1 cellular context compared by ENCODE assay signal in the genomic region with DNA sequence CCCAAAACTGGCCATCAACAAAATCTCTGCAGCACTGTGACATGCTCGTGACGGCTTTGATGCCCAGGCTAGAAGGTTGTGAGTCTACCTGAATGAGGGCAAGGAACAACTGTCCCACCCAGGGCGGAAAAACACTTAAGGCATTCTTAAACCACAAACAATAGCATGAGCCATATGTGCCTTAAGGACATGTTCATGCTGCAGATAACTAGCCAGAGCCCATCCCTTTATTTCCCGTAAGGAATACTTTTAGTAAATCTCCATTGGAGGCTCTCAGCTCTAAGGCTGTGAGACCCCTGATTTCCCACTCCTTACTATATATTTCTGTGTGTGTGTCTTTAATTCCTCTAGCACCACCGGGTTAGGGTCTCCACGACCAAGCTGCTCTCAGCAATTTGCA.
TF ChIP-seq lines count a peak whose summit lies in the region.

No MANE protein-coding gene starts in this region.

TF ChIP-seq in WTC11, 78 proteins besides CTCF, POLR2A, EP300 and RAD21:
- TF ChIP-seq, protein P1, sequence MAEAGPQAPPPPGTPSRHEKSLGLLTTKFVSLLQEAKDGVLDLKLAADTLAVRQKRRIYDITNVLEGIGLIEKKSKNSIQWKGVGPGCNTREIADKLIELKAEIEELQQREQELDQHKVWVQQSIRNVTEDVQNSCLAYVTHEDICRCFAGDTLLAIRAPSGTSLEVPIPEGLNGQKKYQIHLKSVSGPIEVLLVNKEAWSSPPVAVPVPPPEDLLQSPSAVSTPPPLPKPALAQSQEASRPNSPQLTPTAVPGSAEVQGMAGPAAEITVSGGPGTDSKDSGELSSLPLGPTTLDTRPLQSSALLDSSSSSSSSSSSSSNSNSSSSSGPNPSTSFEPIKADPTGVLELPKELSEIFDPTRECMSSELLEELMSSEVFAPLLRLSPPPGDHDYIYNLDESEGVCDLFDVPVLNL (CRISPR knock-in tag; IDR thresholded peaks at IDR 0.05; ENCODE audit: borderline replicate concordance, low read depth), result no peak
- no peak for TF ChIP-seq SMAD3 (CRISPR knock-in tag; IDR thresholded peaks at IDR 0.05; ENCODE audit: borderline replicate concordance)
- TF ChIP-seq, protein P2, sequence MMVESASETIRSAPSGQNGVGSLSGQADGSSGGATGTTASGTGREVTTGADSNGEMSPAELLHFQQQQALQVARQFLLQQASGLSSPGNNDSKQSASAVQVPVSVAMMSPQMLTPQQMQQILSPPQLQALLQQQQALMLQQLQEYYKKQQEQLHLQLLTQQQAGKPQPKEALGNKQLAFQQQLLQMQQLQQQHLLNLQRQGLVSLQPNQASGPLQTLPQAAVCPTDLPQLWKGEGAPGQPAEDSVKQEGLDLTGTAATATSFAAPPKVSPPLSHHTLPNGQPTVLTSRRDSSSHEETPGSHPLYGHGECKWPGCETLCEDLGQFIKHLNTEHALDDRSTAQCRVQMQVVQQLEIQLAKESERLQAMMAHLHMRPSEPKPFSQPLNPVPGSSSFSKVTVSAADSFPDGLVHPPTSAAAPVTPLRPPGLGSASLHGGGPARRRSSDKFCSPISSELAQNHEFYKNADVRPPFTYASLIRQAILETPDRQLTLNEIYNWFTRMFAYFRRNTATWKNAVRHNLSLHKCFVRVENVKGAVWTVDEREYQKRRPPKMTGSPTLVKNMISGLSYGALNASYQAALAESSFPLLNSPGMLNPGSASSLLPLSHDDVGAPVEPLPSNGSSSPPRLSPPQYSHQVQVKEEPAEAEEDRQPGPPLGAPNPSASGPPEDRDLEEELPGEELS (CRISPR knock-in tag; IDR thresholded peaks at IDR 0.05), result no peak
- no peak for TF ChIP-seq GTF2I (CRISPR knock-in tag; conservative IDR thresholded peaks at IDR 0.05)
- no peak for TF ChIP-seq ZNF671 (CRISPR knock-in tag; IDR thresholded peaks at IDR 0.05)
- TF ChIP-seq, protein P3, sequence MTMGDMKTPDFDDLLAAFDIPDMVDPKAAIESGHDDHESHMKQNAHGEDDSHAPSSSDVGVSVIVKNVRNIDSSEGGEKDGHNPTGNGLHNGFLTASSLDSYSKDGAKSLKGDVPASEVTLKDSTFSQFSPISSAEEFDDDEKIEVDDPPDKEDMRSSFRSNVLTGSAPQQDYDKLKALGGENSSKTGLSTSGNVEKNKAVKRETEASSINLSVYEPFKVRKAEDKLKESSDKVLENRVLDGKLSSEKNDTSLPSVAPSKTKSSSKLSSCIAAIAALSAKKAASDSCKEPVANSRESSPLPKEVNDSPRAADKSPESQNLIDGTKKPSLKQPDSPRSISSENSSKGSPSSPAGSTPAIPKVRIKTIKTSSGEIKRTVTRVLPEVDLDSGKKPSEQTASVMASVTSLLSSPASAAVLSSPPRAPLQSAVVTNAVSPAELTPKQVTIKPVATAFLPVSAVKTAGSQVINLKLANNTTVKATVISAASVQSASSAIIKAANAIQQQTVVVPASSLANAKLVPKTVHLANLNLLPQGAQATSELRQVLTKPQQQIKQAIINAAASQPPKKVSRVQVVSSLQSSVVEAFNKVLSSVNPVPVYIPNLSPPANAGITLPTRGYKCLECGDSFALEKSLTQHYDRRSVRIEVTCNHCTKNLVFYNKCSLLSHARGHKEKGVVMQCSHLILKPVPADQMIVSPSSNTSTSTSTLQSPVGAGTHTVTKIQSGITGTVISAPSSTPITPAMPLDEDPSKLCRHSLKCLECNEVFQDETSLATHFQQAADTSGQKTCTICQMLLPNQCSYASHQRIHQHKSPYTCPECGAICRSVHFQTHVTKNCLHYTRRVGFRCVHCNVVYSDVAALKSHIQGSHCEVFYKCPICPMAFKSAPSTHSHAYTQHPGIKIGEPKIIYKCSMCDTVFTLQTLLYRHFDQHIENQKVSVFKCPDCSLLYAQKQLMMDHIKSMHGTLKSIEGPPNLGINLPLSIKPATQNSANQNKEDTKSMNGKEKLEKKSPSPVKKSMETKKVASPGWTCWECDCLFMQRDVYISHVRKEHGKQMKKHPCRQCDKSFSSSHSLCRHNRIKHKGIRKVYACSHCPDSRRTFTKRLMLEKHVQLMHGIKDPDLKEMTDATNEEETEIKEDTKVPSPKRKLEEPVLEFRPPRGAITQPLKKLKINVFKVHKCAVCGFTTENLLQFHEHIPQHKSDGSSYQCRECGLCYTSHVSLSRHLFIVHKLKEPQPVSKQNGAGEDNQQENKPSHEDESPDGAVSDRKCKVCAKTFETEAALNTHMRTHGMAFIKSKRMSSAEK (CRISPR knock-in tag; IDR thresholded peaks at IDR 0.05; ENCODE audit: borderline replicate concordance), result no peak
- TF ChIP-seq SP1 (CRISPR knock-in tag; conservative IDR thresholded peaks at IDR 0.05), result no peak
- TF ChIP-seq TCF7 (CRISPR knock-in tag; IDR thresholded peaks at IDR 0.05; ENCODE audit: low read depth), result no peak
- TF ChIP-seq FOXJ3 (CRISPR knock-in tag; IDR thresholded peaks at IDR 0.05; ENCODE audit: borderline replicate concordance), result no peak
- TF ChIP-seq, protein P4, sequence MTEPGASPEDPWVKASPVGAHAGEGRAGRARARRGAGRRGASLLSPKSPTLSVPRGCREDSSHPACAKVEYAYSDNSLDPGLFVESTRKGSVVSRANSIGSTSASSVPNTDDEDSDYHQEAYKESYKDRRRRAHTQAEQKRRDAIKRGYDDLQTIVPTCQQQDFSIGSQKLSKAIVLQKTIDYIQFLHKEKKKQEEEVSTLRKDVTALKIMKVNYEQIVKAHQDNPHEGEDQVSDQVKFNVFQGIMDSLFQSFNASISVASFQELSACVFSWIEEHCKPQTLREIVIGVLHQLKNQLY (CRISPR knock-in tag; IDR thresholded peaks at IDR 0.05), result no peak
- TF ChIP-seq, protein P5, sequence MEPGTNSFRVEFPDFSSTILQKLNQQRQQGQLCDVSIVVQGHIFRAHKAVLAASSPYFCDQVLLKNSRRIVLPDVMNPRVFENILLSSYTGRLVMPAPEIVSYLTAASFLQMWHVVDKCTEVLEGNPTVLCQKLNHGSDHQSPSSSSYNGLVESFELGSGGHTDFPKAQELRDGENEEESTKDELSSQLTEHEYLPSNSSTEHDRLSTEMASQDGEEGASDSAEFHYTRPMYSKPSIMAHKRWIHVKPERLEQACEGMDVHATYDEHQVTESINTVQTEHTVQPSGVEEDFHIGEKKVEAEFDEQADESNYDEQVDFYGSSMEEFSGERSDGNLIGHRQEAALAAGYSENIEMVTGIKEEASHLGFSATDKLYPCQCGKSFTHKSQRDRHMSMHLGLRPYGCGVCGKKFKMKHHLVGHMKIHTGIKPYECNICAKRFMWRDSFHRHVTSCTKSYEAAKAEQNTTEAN (CRISPR knock-in tag; IDR thresholded peaks at IDR 0.05), result no peak
- no peak for TF ChIP-seq ZNF396 (CRISPR knock-in tag; IDR thresholded peaks at IDR 0.05; ENCODE audit: borderline replicate concordance)
- TF ChIP-seq, protein P6, sequence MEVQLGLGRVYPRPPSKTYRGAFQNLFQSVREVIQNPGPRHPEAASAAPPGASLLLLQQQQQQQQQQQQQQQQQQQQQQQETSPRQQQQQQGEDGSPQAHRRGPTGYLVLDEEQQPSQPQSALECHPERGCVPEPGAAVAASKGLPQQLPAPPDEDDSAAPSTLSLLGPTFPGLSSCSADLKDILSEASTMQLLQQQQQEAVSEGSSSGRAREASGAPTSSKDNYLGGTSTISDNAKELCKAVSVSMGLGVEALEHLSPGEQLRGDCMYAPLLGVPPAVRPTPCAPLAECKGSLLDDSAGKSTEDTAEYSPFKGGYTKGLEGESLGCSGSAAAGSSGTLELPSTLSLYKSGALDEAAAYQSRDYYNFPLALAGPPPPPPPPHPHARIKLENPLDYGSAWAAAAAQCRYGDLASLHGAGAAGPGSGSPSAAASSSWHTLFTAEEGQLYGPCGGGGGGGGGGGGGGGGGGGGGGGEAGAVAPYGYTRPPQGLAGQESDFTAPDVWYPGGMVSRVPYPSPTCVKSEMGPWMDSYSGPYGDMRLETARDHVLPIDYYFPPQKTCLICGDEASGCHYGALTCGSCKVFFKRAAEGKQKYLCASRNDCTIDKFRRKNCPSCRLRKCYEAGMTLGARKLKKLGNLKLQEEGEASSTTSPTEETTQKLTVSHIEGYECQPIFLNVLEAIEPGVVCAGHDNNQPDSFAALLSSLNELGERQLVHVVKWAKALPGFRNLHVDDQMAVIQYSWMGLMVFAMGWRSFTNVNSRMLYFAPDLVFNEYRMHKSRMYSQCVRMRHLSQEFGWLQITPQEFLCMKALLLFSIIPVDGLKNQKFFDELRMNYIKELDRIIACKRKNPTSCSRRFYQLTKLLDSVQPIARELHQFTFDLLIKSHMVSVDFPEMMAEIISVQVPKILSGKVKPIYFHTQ (CRISPR knock-in tag; IDR thresholded peaks at IDR 0.05), result no peak
- TF ChIP-seq, protein P7, sequence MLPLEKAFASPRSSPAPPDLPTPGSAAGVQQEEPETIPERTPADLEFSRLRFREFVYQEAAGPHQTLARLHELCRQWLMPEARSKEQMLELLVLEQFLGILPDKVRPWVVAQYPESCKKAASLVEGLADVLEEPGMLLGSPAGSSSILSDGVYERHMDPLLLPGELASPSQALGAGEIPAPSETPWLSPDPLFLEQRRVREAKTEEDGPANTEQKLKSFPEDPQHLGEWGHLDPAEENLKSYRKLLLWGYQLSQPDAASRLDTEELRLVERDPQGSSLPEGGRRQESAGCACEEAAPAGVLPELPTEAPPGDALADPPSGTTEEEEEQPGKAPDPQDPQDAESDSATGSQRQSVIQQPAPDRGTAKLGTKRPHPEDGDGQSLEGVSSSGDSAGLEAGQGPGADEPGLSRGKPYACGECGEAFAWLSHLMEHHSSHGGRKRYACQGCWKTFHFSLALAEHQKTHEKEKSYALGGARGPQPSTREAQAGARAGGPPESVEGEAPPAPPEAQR (CRISPR knock-in tag; IDR thresholded peaks at IDR 0.05), result no peak
- TF ChIP-seq, protein P8, sequence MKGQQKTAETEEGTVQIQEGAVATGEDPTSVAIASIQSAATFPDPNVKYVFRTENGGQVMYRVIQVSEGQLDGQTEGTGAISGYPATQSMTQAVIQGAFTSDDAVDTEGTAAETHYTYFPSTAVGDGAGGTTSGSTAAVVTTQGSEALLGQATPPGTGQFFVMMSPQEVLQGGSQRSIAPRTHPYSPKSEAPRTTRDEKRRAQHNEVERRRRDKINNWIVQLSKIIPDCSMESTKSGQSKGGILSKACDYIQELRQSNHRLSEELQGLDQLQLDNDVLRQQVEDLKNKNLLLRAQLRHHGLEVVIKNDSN (CRISPR knock-in tag; IDR thresholded peaks at IDR 0.05), result no peak
- no peak for TF ChIP-seq ZNF317 (CRISPR knock-in tag; IDR thresholded peaks at IDR 0.05; ENCODE audit: borderline replicate concordance, low read depth)
- no peak for TF ChIP-seq ZBTB21 (CRISPR knock-in tag; IDR thresholded peaks at IDR 0.05; ENCODE audit: borderline replicate concordance)
- no peak for TF ChIP-seq ZNF416 (CRISPR knock-in tag; IDR thresholded peaks at IDR 0.05)
- no peak for TF ChIP-seq SMAD4 (CRISPR knock-in tag; IDR thresholded peaks at IDR 0.05)
- no peak for TF ChIP-seq KAT7 (CRISPR knock-in tag; IDR thresholded peaks at IDR 0.05; ENCODE audit: borderline replicate concordance)
